In genomic region chr13:50127017-50127725, GRCh38 we compare ENCODE assay signal across 9 cellular contexts.
DNase-seq lines count a peak whose midpoint lies in the region; ATAC-seq and TF ChIP-seq lines count a peak whose summit lies in the region.
"Had no signal": no experiment of that assay in that cellular context is flagged by ENCODE, and none has a peak within 500 bp of the region (broad histone marks: within the 10 kb centered on the region; RNA-seq: fewer than 3 reads in every experiment).

No MANE protein-coding gene starts in this region.

- peaks cover 25% of the 10 kb centered on the region for H3K27me3 ChIP-seq in CD4-positive, alpha-beta memory T cell (ENCODE audit: insufficient read depth, low read length)
- no peaks in the 10 kb centered on the region for H3K27me3 ChIP-seq in lung (ENCODE audit: control insufficient read depth, insufficient read depth)

- peak overlapping the region; percentile 84 to 94 (median 91) for H3K4me3 Mint-ChIP-seq in CD4-positive, alpha-beta memory T cell
- H3K4me3 Mint-ChIP-seq in T-helper 2 cell treated with Interferon-gamma antibody and Interleukin-4, amounts not matched to agents 5 μg/mL and 100 μg/mL, for 36 hours = peak overlapping the region; percentile 85
- H3K4me3 Mint-ChIP-seq in chondrocyte (ENCODE audit: unreplicated experiment) = peak overlapping the region; percentile 57
- peak overlapping the region; percentile 80 for H3K4me3 Mint-ChIP-seq in stimulated activated naive CD8-positive, alpha-beta T cell treated with anti-CD3 and anti-CD28 coated beads, Interleukin-15, Interleukin-2, amounts not matched to agents 100 ng/mL and 50 ng/mL, for 24 hours

- H3K36me3 Mint-ChIP-seq in CD4-positive, alpha-beta memory T cell = peaks cover 0 to 24% of the 10 kb centered on the region in 2 donors
- peaks cover 7% of the 10 kb centered on the region for H3K36me3 Mint-ChIP-seq in T-helper 2 cell treated with Interferon-gamma antibody and Interleukin-4, amounts not matched to agents 5 μg/mL and 100 μg/mL, for 36 hours (ENCODE audit: low read depth)
- no peaks in the 10 kb centered on the region for H3K36me3 Mint-ChIP-seq in chondrocyte (ENCODE audit: low read depth)
- H3K36me3 Mint-ChIP-seq in stimulated activated naive CD8-positive, alpha-beta T cell treated with anti-CD3 and anti-CD28 coated beads, Interleukin-15, Interleukin-2, amounts not matched to agents 100 ng/mL and 50 ng/mL, for 24 hours (ENCODE audit: low read depth) = peaks cover 10% of the 10 kb centered on the region

- peak overlapping the region; percentile 98 for H3K27ac ChIP-seq in CD4-positive, alpha-beta memory T cell (ENCODE audit: low read depth, low read length)
- peak overlapping the region; percentile 34 to 100 for H3K27ac ChIP-seq in lung (ENCODE audit: low read depth in 1 of 2, low read length in 1 of 2)
- H3K27ac ChIP-seq: epithelial cell of prostate had no signal

- WGBS in lung, 2 donors = 32% methylated on average over 50 of the region's 50 CpGs

- peak overlapping the region; percentile 26 to 92 for H3K4me3 ChIP-seq in CD4-positive, alpha-beta memory T cell (ENCODE audit: low read length in 2 of 2)
- H3K4me3 ChIP-seq in lung = peak overlapping the region; percentile 27

- DNase-seq in CD4-positive, alpha-beta memory T cell = peak; percentile 58 to 75 (median 61)
- peak; percentile 28 for DNase-seq in T-helper 2 cell treated with Interferon-gamma antibody and Interleukin-4, amounts not matched to agents 5 μg/mL and 100 μg/mL, for 36 hours (ENCODE audit: low spot score)
- DNase-seq in chondrocyte (ENCODE audit: low spot score) (peak; percentile 87), lung (ENCODE audit: low spot score) (no peak), NCI-H2227 (lab: John Stamatoyannopoulos, UW; ENCODE audit: unreplicated experiment) (no peak), DMS153 treated with DMSO at 0.1 percent for 48 hours (lab: John Stamatoyannopoulos, UW; ENCODE audit: unreplicated experiment) (no peak)

- intact Hi-C loops in CD4-positive, alpha-beta memory T cell (cut with micrococcal nuclease) = loop anchor here (5.0 to 10.0 kb wide), 4 partner anchors 130 to 1455 kb away; partner anchors contain the start of genes CAB39L, INTS6, SETDB2 and WDFY2

- H3K27me3 Mint-ChIP-seq in CD4-positive, alpha-beta memory T cell = peaks cover 13 to 34% of the 10 kb centered on the region in 2 donors
- peaks cover 58% of the 10 kb centered on the region for H3K27me3 Mint-ChIP-seq in T-helper 2 cell treated with Interferon-gamma antibody and Interleukin-4, amounts not matched to agents 5 μg/mL and 100 μg/mL, for 36 hours (ENCODE audit: low read depth)
- peaks cover 17% of the 10 kb centered on the region for H3K27me3 Mint-ChIP-seq in chondrocyte (ENCODE audit: low read depth)
- H3K27me3 Mint-ChIP-seq in stimulated activated naive CD8-positive, alpha-beta T cell treated with anti-CD3 and anti-CD28 coated beads, Interleukin-15, Interleukin-2, amounts not matched to agents 100 ng/mL and 50 ng/mL, for 24 hours = peaks cover 52% of the 10 kb centered on the region

- peak overlapping the region; percentile 94 to 99 (median 97) for H3K27ac Mint-ChIP-seq in CD4-positive, alpha-beta memory T cell
- peak overlapping the region; percentile 55 for H3K27ac Mint-ChIP-seq in T-helper 2 cell treated with Interferon-gamma antibody and Interleukin-4, amounts not matched to agents 5 μg/mL and 100 μg/mL, for 36 hours
- peak overlapping the region; percentile 51 for H3K27ac Mint-ChIP-seq in chondrocyte (ENCODE audit: unreplicated experiment)
- H3K27ac Mint-ChIP-seq in stimulated activated naive CD8-positive, alpha-beta T cell treated with anti-CD3 and anti-CD28 coated beads, Interleukin-15, Interleukin-2, amounts not matched to agents 100 ng/mL and 50 ng/mL, for 24 hours = peak overlapping the region; percentile 72

- CTCF ChIA-PET in CD4-positive, alpha-beta memory T cell (lab: Charles Lee; ENCODE audit: partially characterized antibody) = interaction anchor here (1.1 to 13.5 kb wide), 9 partner anchors 20 to 785 kb away, joined by 3 to 252 read pairs (median 6); partner anchors contain the start of gene TRIM13

- H3K4me1 Mint-ChIP-seq in CD4-positive, alpha-beta memory T cell = peaks cover 42 to 79% (median 60%) of the 10 kb centered on the region in 4 donors
- H3K4me1 Mint-ChIP-seq in T-helper 2 cell treated with Interferon-gamma antibody and Interleukin-4, amounts not matched to agents 5 μg/mL and 100 μg/mL, for 36 hours (ENCODE audit: low read depth) = peaks cover 53% of the 10 kb centered on the region
- peaks cover 50% of the 10 kb centered on the region for H3K4me1 Mint-ChIP-seq in chondrocyte (ENCODE audit: low read depth)
- peaks cover 74% of the 10 kb centered on the region for H3K4me1 Mint-ChIP-seq in stimulated activated naive CD8-positive, alpha-beta T cell treated with anti-CD3 and anti-CD28 coated beads, Interleukin-15, Interleukin-2, amounts not matched to agents 100 ng/mL and 50 ng/mL, for 24 hours (ENCODE audit: low read depth)

- ATAC-seq in lung (ENCODE audit: insufficient read depth, low FRiP score) (no peak), GM19324 (IDR thresholded peaks at IDR 0.05; ENCODE audit: low FRiP score, unreplicated experiment) (no peak)

- no peaks in the 10 kb centered on the region for H3K36me3 ChIP-seq in CD4-positive, alpha-beta memory T cell (ENCODE audit: insufficient read depth, low read length)
- H3K36me3 ChIP-seq in lung (ENCODE audit: control insufficient read depth in 2 of 2, insufficient read depth in 2 of 2, low read length in 2 of 2) = no peaks in the 10 kb centered on the region

- peaks cover 0 to 10% (median 2%) of the 10 kb centered on the region in 8 donors for H3K9me3 Mint-ChIP-seq in CD4-positive, alpha-beta memory T cell
- peaks cover 6% of the 10 kb centered on the region for H3K9me3 Mint-ChIP-seq in T-helper 2 cell treated with Interferon-gamma antibody and Interleukin-4, amounts not matched to agents 5 μg/mL and 100 μg/mL, for 36 hours
- no peaks in the 10 kb centered on the region for H3K9me3 Mint-ChIP-seq in chondrocyte (ENCODE audit: low read depth)
- no peaks in the 10 kb centered on the region for H3K9me3 Mint-ChIP-seq in stimulated activated naive CD8-positive, alpha-beta T cell treated with anti-CD3 and anti-CD28 coated beads, Interleukin-15, Interleukin-2, amounts not matched to agents 100 ng/mL and 50 ng/mL, for 24 hours

- TF ChIP-seq CTCF in chondrocyte (IDR thresholded peaks at IDR 0.05) (no peak), lung (IDR thresholded peaks at IDR 0.05; ENCODE audit: control extremely low read depth, extremely low read depth) (no peak)

- POLR2A ChIA-PET in CD4-positive, alpha-beta memory T cell (lab: Charles Lee; ENCODE audit: partially characterized antibody) = interaction anchor here (0.8 to 14.7 kb wide), 29 partner anchors 11 to 1595 kb away, joined by 3 to 648 read pairs (median 11); partner anchors contain the start of genes CAB39L, RCBTB2, RNASEH2B and SETDB2

- H3K4me1 ChIP-seq in CD4-positive, alpha-beta memory T cell (ENCODE audit: insufficient read depth, low read length) = peaks cover 77% of the 10 kb centered on the region
- peaks cover 9 to 15% of the 10 kb centered on the region in 2 donors for H3K4me1 ChIP-seq in lung (ENCODE audit: control insufficient read depth in 2 of 2, insufficient read depth in 2 of 2, low read length in 2 of 2)

- no peaks in the 10 kb centered on the region for H3K9me3 ChIP-seq in CD4-positive, alpha-beta memory T cell (ENCODE audit: control insufficient read depth in 1 of 2, low read length in 2 of 2)
- peaks cover 0 to 3% of the 10 kb centered on the region in 2 donors for H3K9me3 ChIP-seq in lung (ENCODE audit: control insufficient read depth in 2 of 2, insufficient read depth in 1 of 2, low read length in 1 of 2)

Comparison
In these comparisons a context has a peak if more than half of its experiments do, and no peak if none do; other contexts are left out.
1. DNase-seq: peak in CD4-positive, alpha-beta memory T cell (5 of 5), T-helper 2 cell treated with Interferon-gamma antibody and Interleukin-4, amounts not matched to agents 5 μg/mL and 100 μg/mL, for 36 hours (single experiment) and chondrocyte (single experiment); none in lung (single experiment), NCI-H2227 (single experiment) and DMS153 treated with DMSO at 0.1 percent for 48 hours (single experiment).
2. Peak in every context shown above with its lines, with median percentiles within 50 percentile points of each other: H3K27ac Mint-ChIP-seq and H3K4me3 Mint-ChIP-seq.